In genomic region chr1:27787895-27788294, GRCh38 we compare ENCODE assay signal across 12 cellular contexts. TPM values are rescaled to one million over a fixed set of nuclear protein-coding genes. Genes with fewer than 3 reads are reported as not detected.
DNase-seq lines count a peak whose midpoint lies in the region; ATAC-seq, FAIRE-seq and TF ChIP-seq lines count a peak whose summit lies in the region.
"Had no signal": no experiment of that assay in that cellular context is flagged by ENCODE, and none has a peak within 500 bp of the region (broad histone marks: within the 10 kb centered on the region; RNA-seq: fewer than 3 reads in every experiment).

No MANE protein-coding gene starts in this region.

- H3K4me1 ChIP-seq in keratinocyte (ENCODE audit: control insufficient read depth, extremely low read depth, insufficient read depth, low read length), result peaks cover 19% of the 10 kb centered on the region

- no peaks in the 10 kb centered on the region for H3K9me1 ChIP-seq in keratinocyte (ENCODE audit: control insufficient read depth, extremely low read depth, insufficient read depth, low read length)

- H3K4me3 ChIP-seq in bronchial epithelial cell (ENCODE audit: low read depth, low read length) (no peak overlapping the region), keratinocyte (ENCODE audit: control insufficient read depth in 2 of 3, extremely low read depth in 1 of 3, insufficient read depth in 2 of 3, low read depth in 1 of 3, low read length in 3 of 3) (no peak overlapping the region)
- H3K4me3 ChIP-seq: tibial nerve had no signal

- no peaks in the 10 kb centered on the region for H4K20me1 ChIP-seq in keratinocyte (ENCODE audit: control insufficient read depth, extremely low read depth, insufficient read depth, low read length)

- H3K9me3 Mint-ChIP-seq in activated T-cell treated with anti-CD3 and anti-CD28 coated beads, Interleukin-2, amount 50 U/mL, for 24 hours, result no peaks in the 10 kb centered on the region
- no peaks in the 10 kb centered on the region for H3K9me3 Mint-ChIP-seq in activated T-cell treated with anti-CD3 and anti-CD28 coated beads, Interleukin-2, amount 50 U/mL, for 4 hours

- DNase-seq in activated T-cell treated with anti-CD3 and anti-CD28 coated beads, Interleukin-2, amount 50 U/mL, for 24 hours, result no peak
- DNase-seq in activated T-cell treated with anti-CD3 and anti-CD28 coated beads, Interleukin-2, amount 50 U/mL, for 4 hours, result no peak
- DNase-seq in bronchial epithelial cell (ENCODE audit: low read depth), result peak; percentile 58
- DNase-seq in keratinocyte (ENCODE audit: low read depth, low spot score), result no peak
- peak; percentile 44 for DNase-seq in superior temporal gyrus (ENCODE audit: extremely low spot score)
- DNase-seq in nucleus accumbens (lab: John Stamatoyannopoulos, UW), result no peak
- no peak for DNase-seq in caudate nucleus (lab: John Stamatoyannopoulos, UW)
- DNase-seq: ACHN, aorta, NCI-H510A treated with DMSO at 0.1 percent for 48 hours had no signal

- H3K79me2 ChIP-seq in keratinocyte (ENCODE audit: control insufficient read depth, insufficient read depth, low read length), result peaks cover 20% of the 10 kb centered on the region

- H3K36me3 Mint-ChIP-seq in activated T-cell treated with anti-CD3 and anti-CD28 coated beads, Interleukin-2, amount 50 U/mL, for 24 hours (ENCODE audit: low read depth), result peaks cover 37% of the 10 kb centered on the region
- peaks cover 13% of the 10 kb centered on the region for H3K36me3 Mint-ChIP-seq in activated T-cell treated with anti-CD3 and anti-CD28 coated beads, Interleukin-2, amount 50 U/mL, for 4 hours (ENCODE audit: insufficient read depth)

- TF ChIP-seq CTCF in bronchial epithelial cell (IDR thresholded peaks at IDR 0.05; ENCODE audit: insufficient read depth, low read length, severe bottlenecking) (no peak), keratinocyte (optimal IDR thresholded peaks at IDR 0.05 in 1 of 3, IDR thresholded peaks at IDR 0.05 in 1 of 3, conservative IDR thresholded peaks at IDR 0.05 in 1 of 3; ENCODE audit: extremely low read depth in 1 of 3, insufficient read depth in 2 of 3, low read length in 3 of 3) (no peak)

- H3K36me3 ChIP-seq in bronchial epithelial cell (ENCODE audit: control insufficient read depth, insufficient read depth, low read length) (peaks cover 2% of the 10 kb centered on the region), keratinocyte (ENCODE audit: control insufficient read depth in 2 of 2, extremely low read depth in 1 of 2, insufficient read depth in 2 of 2, low read length in 2 of 2) (peaks cover 5 to 8% of the 10 kb centered on the region in 2 experiments)

- H3K4me3 Mint-ChIP-seq in activated T-cell treated with anti-CD3 and anti-CD28 coated beads, Interleukin-2, amount 50 U/mL, for 24 hours, result no peak overlapping the region
- no peak overlapping the region for H3K4me3 Mint-ChIP-seq in activated T-cell treated with anti-CD3 and anti-CD28 coated beads, Interleukin-2, amount 50 U/mL, for 4 hours

- H3K4me1 Mint-ChIP-seq in activated T-cell treated with anti-CD3 and anti-CD28 coated beads, Interleukin-2, amount 50 U/mL, for 24 hours (ENCODE audit: low read depth), result peaks cover 26% of the 10 kb centered on the region
- H3K4me1 Mint-ChIP-seq in activated T-cell treated with anti-CD3 and anti-CD28 coated beads, Interleukin-2, amount 50 U/mL, for 4 hours (ENCODE audit: low read depth), result peaks cover 15% of the 10 kb centered on the region

- FAIRE-seq in bronchial epithelial cell (lab: Jason Lieb, UNC) (no peak), keratinocyte (lab: Jason Lieb, UNC) (peak; percentile 20)

- no peak overlapping the region for H2AFZ ChIP-seq in keratinocyte (ENCODE audit: control insufficient read depth, low read length)

- H3K4me2 ChIP-seq in keratinocyte (ENCODE audit: control insufficient read depth, extremely low read depth, insufficient read depth, low read depth, low read length), result no peak overlapping the region

- no peak for ATAC-seq in activated T-cell treated with anti-CD3 and anti-CD28 coated beads, Interleukin-2, amount 50 U/mL, for 4 hours
- ATAC-seq in GM18520 (IDR thresholded peaks at IDR 0.05; ENCODE audit: unreplicated experiment), result no peak

- dilution Hi-C loops in keratinocyte (cut with MboI; ENCODE audit: extremely low pct_ligation_motif_present, low sequenced_read_pairs), result no loop called here

- no peaks in the 10 kb centered on the region for H3K27me3 Mint-ChIP-seq in activated T-cell treated with anti-CD3 and anti-CD28 coated beads, Interleukin-2, amount 50 U/mL, for 24 hours
- H3K27me3 Mint-ChIP-seq in activated T-cell treated with anti-CD3 and anti-CD28 coated beads, Interleukin-2, amount 50 U/mL, for 4 hours (ENCODE audit: low read depth), result no peaks in the 10 kb centered on the region

- H3K27ac ChIP-seq in keratinocyte (ENCODE audit: control insufficient read depth, insufficient read depth, low read length), result no peak overlapping the region
- H3K27ac ChIP-seq in caudate nucleus (ENCODE audit: low read depth, low read length), result no peak overlapping the region

- no peaks in the 10 kb centered on the region for H3K9me3 ChIP-seq in keratinocyte (ENCODE audit: control insufficient read depth, low read depth, low read length)
- H3K9me3 ChIP-seq: tibial nerve had no signal

- no peak overlapping the region for H3K9ac ChIP-seq in keratinocyte (ENCODE audit: control insufficient read depth, extremely low read depth, insufficient read depth, low read length)

- H3K27me3 ChIP-seq in bronchial epithelial cell (ENCODE audit: control insufficient read depth, insufficient read depth, low read length) (no peaks in the 10 kb centered on the region), keratinocyte (ENCODE audit: control insufficient read depth, extremely low read depth, insufficient read depth, low read length) (no peaks in the 10 kb centered on the region)
- H3K27me3 ChIP-seq: tibial nerve had no signal

- peak overlapping the region; percentile 0 for H3K27ac Mint-ChIP-seq in activated T-cell treated with anti-CD3 and anti-CD28 coated beads, Interleukin-2, amount 50 U/mL, for 24 hours

RNA-seq across cellular contexts. Expression of gene STX12, which starts 14.9 kb away (rescaled TPM):
- total RNA-seq in activated T-cell treated with anti-CD3 and anti-CD28 coated beads, Interleukin-2, amount 50 U/mL, for 4 hours, result 10 to 100 TPM; 18.5 to 27.2 (median 25.2) TPM
- 29.7 and 36.2 TPM in 2 replicates for total RNA-seq in bronchial epithelial cell
- 23.4 to 29.9 TPM (median 23.4 TPM) in 3 replicates for polyA plus RNA-seq in keratinocyte
- polyA plus RNA-seq in keratinocyte (2011; ENCODE audit: low read depth), result 285 TPM
- polyA plus RNA-seq in keratinocyte (2011; cell fraction: cytosol; rRNA removed), result 21.5 and 36.5 TPM in 2 replicates
- 46.8 and 61.1 TPM in 2 replicates for polyA plus RNA-seq in keratinocyte (2011; cell fraction: nucleus; rRNA removed)
- 19.0 and 38.4 TPM in 2 replicates for polyA plus RNA-seq in keratinocyte (2012; ENCODE audit: low replicate concordance)
- polyA minus RNA-seq in keratinocyte, result 13.6 to 24.6 TPM (median 18.8 TPM) in 3 replicates
- polyA minus RNA-seq in keratinocyte (2011; cell fraction: cytosol; rRNA and poly(A)+ RNA removed), result 22.8 TPM
- polyA minus RNA-seq in keratinocyte (2011; cell fraction: nucleus; rRNA and poly(A)+ RNA removed), result 18.5 and 39.2 TPM in 2 replicates

RNA-seq across cellular contexts. Expression of gene PPP1R8, which starts 42.7 kb away (rescaled TPM):
- total RNA-seq in activated T-cell treated with anti-CD3 and anti-CD28 coated beads, Interleukin-2, amount 50 U/mL, for 4 hours, result 10 to 100 TPM; 67.7 to 82.5 (median 75.9) TPM
- total RNA-seq in bronchial epithelial cell, result 46.7 and 51.9 TPM in 2 replicates
- polyA plus RNA-seq in keratinocyte, result 47.3 to 56.2 TPM (median 48.2 TPM) in 3 replicates
- 72.7 TPM for polyA plus RNA-seq in keratinocyte (2011; ENCODE audit: low read depth)
- 38.5 and 46.3 TPM in 2 replicates for polyA plus RNA-seq in keratinocyte (2011; cell fraction: cytosol; rRNA removed)
- 36.4 and 38.9 TPM in 2 replicates for polyA plus RNA-seq in keratinocyte (2011; cell fraction: nucleus; rRNA removed)
- polyA plus RNA-seq in keratinocyte (2012; ENCODE audit: low replicate concordance), result 24.1 and 35.5 TPM in 2 replicates
- polyA minus RNA-seq in keratinocyte, result 51.5 to 80.9 TPM (median 56.9 TPM) in 3 replicates
- polyA minus RNA-seq in keratinocyte (2011; cell fraction: cytosol; rRNA and poly(A)+ RNA removed), result 32.8 TPM
- 13.1 and 34.5 TPM in 2 replicates for polyA minus RNA-seq in keratinocyte (2011; cell fraction: nucleus; rRNA and poly(A)+ RNA removed)

Comparison
In these comparisons a context has a peak if more than half of its experiments do, and no peak if none do; other contexts are left out.
1. DNase-seq: peak in bronchial epithelial cell (single experiment) and superior temporal gyrus (single experiment); none in activated T-cell treated with anti-CD3 and anti-CD28 coated beads, Interleukin-2, amount 50 U/mL, for 24 hours (single experiment), activated T-cell treated with anti-CD3 and anti-CD28 coated beads, Interleukin-2, amount 50 U/mL, for 4 hours (single experiment), keratinocyte (single experiment), nucleus accumbens (0 of 56) and caudate nucleus (0 of 61).